ENCODE assay signal across 10 cellular contexts in genomic region chr14:49897414-49897813, GRCh38. TPM values are rescaled to one million over a fixed set of nuclear protein-coding genes. Genes with fewer than 3 reads are reported as not detected.
DNase-seq lines count a peak whose midpoint lies in the region; ATAC-seq, FAIRE-seq and TF ChIP-seq lines count a peak whose summit lies in the region.
"Had no signal": no experiment of that assay in that cellular context is flagged by ENCODE, and none has a peak within 500 bp of the region (broad histone marks: within the 10 kb centered on the region; RNA-seq: fewer than 3 reads in every experiment).

No MANE protein-coding gene starts in this region.

- H3K9me3 ChIP-seq in HCT116 (ENCODE audit: control insufficient read depth in 1 of 2, insufficient read depth in 1 of 2, low read depth in 1 of 2, low read length in 2 of 2) (no peaks in the 10 kb centered on the region), BE2C (no peaks in the 10 kb centered on the region)

- peaks cover 53% of the 10 kb centered on the region for H3K79me2 ChIP-seq in HCT116 (ENCODE audit: insufficient read depth, low read length)

- RAD21 ChIA-PET in HCT116 (lab: Charles Lee; ENCODE audit: low non-redundant PET in 1 of 2, low total read pairs in 2 of 2, uncharacterized antibody in 2 of 2, unreplicated experiment in 2 of 2): no interaction called here

- CTCF ChIA-PET in HCT116 (lab: Charles Lee): no interaction called here

- peak overlapping the region; percentile 28; the same call in 1 of the 2 replicates for H3K27ac ChIP-seq in HCT116 (ENCODE audit: low read depth, low read length)

- no peaks in the 10 kb centered on the region for H3K9me2 ChIP-seq in HCT116 (ENCODE audit: insufficient read depth)

- no peak for TF ChIP-seq POLR2A in HCT116 (IDR thresholded peaks at IDR 0.05; ENCODE audit: borderline replicate concordance, extremely low read depth, insufficient read depth, insufficient read length)

- peak overlapping the region; percentile 33; the same call in 1 of the 2 replicates for H3K4me2 ChIP-seq in HCT116 (ENCODE audit: low read length)

- peaks cover 18% of the 10 kb centered on the region; the same call in 1 of the 2 replicates for H4K20me1 ChIP-seq in HCT116 (ENCODE audit: insufficient read depth)

- POLR2A ChIA-PET in HCT116 (lab: Charles Lee): interaction anchor here (1.0 to 1.2 kb wide), 2 partner anchors 10 to 75 kb away, joined by 3 to 4 read pairs; no protein-coding TSS in a partner anchor

- in situ Hi-C loops in astrocyte of the spinal cord (cut with HindIII; ENCODE audit: low sequenced_read_pairs): no loop called here

- no peak overlapping the region for H3K4me3 ChIP-seq in HCT116 (replicated peaks in 1 of 2; ENCODE audit: low read depth in 1 of 2, low read length in 2 of 2)
- peak overlapping the region; percentile 90 for H3K4me3 ChIP-seq in astrocyte of the spinal cord (ENCODE audit: low read depth, low read length)
- no peak overlapping the region for H3K4me3 ChIP-seq in BE2C (ENCODE audit: low read depth, low read length)

- H3K36me3 Mint-ChIP-seq in naive B cell: peaks cover 20 to 33% of the 10 kb centered on the region in 2 donors

- intact Hi-C loops in HCT116 (cut with micrococcal nuclease): no loop called here

- no peak overlapping the region for H2AFZ ChIP-seq in HCT116 (ENCODE audit: low read depth, low read length, poor library complexity, severe bottlenecking)

- BruUV-seq in HCT116 (replicated peaks; lab: Mats Ljungman, UMichigan): no TSS peak

- H3K27me3 ChIP-seq in HCT116 (ENCODE audit: insufficient read depth, low read length) (no peaks in the 10 kb centered on the region), BE2C (no peaks in the 10 kb centered on the region)

- H3K4me1 ChIP-seq in HCT116 (ENCODE audit: control insufficient read depth in 1 of 2, insufficient read depth in 2 of 2, low read length in 2 of 2): peaks cover 31 to 75% of the 10 kb centered on the region in 2 experiments
- no peaks in the 10 kb centered on the region for H3K4me1 ChIP-seq in BE2C

- TF ChIP-seq RAD21 in HCT116 (IDR thresholded peaks at IDR 0.05; ENCODE audit: low read depth): no peak

- H3K4me3 Mint-ChIP-seq in naive B cell: peak overlapping the region in 7 of 8 donors; percentile 30 to 100 (median 87)

- H3K9me3 Mint-ChIP-seq in naive B cell: no peaks in the 10 kb centered on the region

- peak overlapping the region in 5 of 6 donors; percentile 28 to 88 (median 84) for H3K27ac Mint-ChIP-seq in naive B cell

- TF ChIP-seq CTCF in HCT116 (IDR thresholded peaks at IDR 0.05 in 2 of 3, conservative IDR thresholded peaks at IDR 0.05 in 1 of 3; ENCODE audit: borderline replicate concordance in 1 of 3, insufficient read depth in 1 of 3, low read depth in 2 of 3, low read length in 2 of 3): no peak
- TF ChIP-seq CTCF in astrocyte of the spinal cord (IDR thresholded peaks at IDR 0.05; ENCODE audit: low read depth, low read length): no peak
- no peak for TF ChIP-seq CTCF in BE2C (IDR thresholded peaks at IDR 0.05; ENCODE audit: low read depth, low read length)

- peaks cover 43 to 56% (median 54%) of the 10 kb centered on the region in 3 donors for H3K4me1 Mint-ChIP-seq in naive B cell

- H3K36me3 ChIP-seq in HCT116 (ENCODE audit: control insufficient read depth in 1 of 2, insufficient read depth in 2 of 2, low read length in 2 of 2) (peaks cover 21 to 30% of the 10 kb centered on the region in 2 experiments), BE2C (peaks cover 14% of the 10 kb centered on the region)

- peak; percentile 72 for FAIRE-seq in A204.1 (lab: Jason Lieb, UNC)

- DNase-seq in HCT116 (ENCODE audit: low read depth, low spot score) (no peak), astrocyte of the spinal cord (ENCODE audit: low read depth, low spot score) (no peak), naive B cell (no peak), BE2C (no peak), HK-2 (ENCODE audit: unreplicated experiment) (no peak)
- DNase-seq: DMS79 treated with DMSO at 0.1 percent for 48 hours, NCI-H1092 treated with DMSO at 0.1 percent for 48 hours had no signal

- no peak for ATAC-seq in HCT116
- no peak for ATAC-seq in naive B cell (ENCODE audit: low read depth in 2 of 2)
- no peak for ATAC-seq in GM19463 (IDR thresholded peaks at IDR 0.05; ENCODE audit: unreplicated experiment)
- no peak for ATAC-seq in GM19351 (IDR thresholded peaks at IDR 0.05; ENCODE audit: unreplicated experiment)

- H3K9ac ChIP-seq in HCT116 (ENCODE audit: low read length): 0 out of 2 replicates have a peak overlapping the region, but pooled peaks have one; percentile 10

- H3K27me3 Mint-ChIP-seq in naive B cell: no peaks in the 10 kb centered on the region

TF ChIP-seq in HCT116, 20 proteins besides CTCF, POLR2A, EP300 and RAD21:
- TF ChIP-seq, protein P1, sequence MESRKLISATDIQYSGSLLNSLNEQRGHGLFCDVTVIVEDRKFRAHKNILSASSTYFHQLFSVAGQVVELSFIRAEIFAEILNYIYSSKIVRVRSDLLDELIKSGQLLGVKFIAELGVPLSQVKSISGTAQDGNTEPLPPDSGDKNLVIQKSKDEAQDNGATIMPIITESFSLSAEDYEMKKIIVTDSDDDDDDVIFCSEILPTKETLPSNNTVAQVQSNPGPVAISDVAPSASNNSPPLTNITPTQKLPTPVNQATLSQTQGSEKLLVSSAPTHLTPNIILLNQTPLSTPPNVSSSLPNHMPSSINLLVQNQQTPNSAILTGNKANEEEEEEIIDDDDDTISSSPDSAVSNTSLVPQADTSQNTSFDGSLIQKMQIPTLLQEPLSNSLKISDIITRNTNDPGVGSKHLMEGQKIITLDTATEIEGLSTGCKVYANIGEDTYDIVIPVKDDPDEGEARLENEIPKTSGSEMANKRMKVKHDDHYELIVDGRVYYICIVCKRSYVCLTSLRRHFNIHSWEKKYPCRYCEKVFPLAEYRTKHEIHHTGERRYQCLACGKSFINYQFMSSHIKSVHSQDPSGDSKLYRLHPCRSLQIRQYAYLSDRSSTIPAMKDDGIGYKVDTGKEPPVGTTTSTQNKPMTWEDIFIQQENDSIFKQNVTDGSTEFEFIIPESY (IDR thresholded peaks at IDR 0.05; ENCODE audit: extremely low read depth, insufficient replicate concordance, low read length): no peak
- TF ChIP-seq JUND (IDR thresholded peaks at IDR 0.05) (no peak), YY1 (IDR thresholded peaks at IDR 0.05; ENCODE audit: extremely low read depth, insufficient replicate concordance, low read depth, low read length) (no peak), SIN3A (IDR thresholded peaks at IDR 0.05; ENCODE audit: low read depth) (no peak), EGR1 (IDR thresholded peaks at IDR 0.05; ENCODE audit: low read depth) (no peak), ELF1 (IDR thresholded peaks at IDR 0.05; ENCODE audit: borderline replicate concordance, low read depth) (no peak), SRF (IDR thresholded peaks at IDR 0.05; ENCODE audit: low read depth) (no peak), ZFX (IDR thresholded peaks at IDR 0.05) (no peak), POLR2AphosphoS5 (IDR thresholded peaks at IDR 0.05; ENCODE audit: low read depth, low read length) (no peak), ZNF274 (IDR thresholded peaks at IDR 0.05; ENCODE audit: low read depth, low read length) (no peak), FOSL1 (IDR thresholded peaks at IDR 0.05; ENCODE audit: low read depth) (no peak), EZH2phosphoT487 (IDR thresholded peaks at IDR 0.05; ENCODE audit: borderline replicate concordance) (no peak), TCF7L2 (IDR thresholded peaks at IDR 0.05; ENCODE audit: borderline replicate concordance, extremely low read depth, insufficient read depth, insufficient read length) (no peak), SP1 (IDR thresholded peaks at IDR 0.05; ENCODE audit: low read depth) (no peak)
- TF ChIP-seq, protein P2, sequence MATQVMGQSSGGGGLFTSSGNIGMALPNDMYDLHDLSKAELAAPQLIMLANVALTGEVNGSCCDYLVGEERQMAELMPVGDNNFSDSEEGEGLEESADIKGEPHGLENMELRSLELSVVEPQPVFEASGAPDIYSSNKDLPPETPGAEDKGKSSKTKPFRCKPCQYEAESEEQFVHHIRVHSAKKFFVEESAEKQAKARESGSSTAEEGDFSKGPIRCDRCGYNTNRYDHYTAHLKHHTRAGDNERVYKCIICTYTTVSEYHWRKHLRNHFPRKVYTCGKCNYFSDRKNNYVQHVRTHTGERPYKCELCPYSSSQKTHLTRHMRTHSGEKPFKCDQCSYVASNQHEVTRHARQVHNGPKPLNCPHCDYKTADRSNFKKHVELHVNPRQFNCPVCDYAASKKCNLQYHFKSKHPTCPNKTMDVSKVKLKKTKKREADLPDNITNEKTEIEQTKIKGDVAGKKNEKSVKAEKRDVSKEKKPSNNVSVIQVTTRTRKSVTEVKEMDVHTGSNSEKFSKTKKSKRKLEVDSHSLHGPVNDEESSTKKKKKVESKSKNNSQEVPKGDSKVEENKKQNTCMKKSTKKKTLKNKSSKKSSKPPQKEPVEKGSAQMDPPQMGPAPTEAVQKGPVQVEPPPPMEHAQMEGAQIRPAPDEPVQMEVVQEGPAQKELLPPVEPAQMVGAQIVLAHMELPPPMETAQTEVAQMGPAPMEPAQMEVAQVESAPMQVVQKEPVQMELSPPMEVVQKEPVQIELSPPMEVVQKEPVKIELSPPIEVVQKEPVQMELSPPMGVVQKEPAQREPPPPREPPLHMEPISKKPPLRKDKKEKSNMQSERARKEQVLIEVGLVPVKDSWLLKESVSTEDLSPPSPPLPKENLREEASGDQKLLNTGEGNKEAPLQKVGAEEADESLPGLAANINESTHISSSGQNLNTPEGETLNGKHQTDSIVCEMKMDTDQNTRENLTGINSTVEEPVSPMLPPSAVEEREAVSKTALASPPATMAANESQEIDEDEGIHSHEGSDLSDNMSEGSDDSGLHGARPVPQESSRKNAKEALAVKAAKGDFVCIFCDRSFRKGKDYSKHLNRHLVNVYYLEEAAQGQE (IDR thresholded peaks at IDR 0.05; ENCODE audit: low read depth): no peak
- TF ChIP-seq, protein P3, sequence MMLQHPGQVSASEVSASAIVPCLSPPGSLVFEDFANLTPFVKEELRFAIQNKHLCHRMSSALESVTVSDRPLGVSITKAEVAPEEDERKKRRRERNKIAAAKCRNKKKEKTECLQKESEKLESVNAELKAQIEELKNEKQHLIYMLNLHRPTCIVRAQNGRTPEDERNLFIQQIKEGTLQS (IDR thresholded peaks at IDR 0.05): no peak
- TF ChIP-seq, protein P4, sequence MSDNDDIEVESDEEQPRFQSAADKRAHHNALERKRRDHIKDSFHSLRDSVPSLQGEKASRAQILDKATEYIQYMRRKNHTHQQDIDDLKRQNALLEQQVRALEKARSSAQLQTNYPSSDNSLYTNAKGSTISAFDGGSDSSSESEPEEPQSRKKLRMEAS (IDR thresholded peaks at IDR 0.05): no peak
TF ChIP-seq in HCT116: peak in this region for 0.

RNA-seq across cellular contexts. Expression of gene ARF6, which starts 4.5 kb away (rescaled TPM):
- total RNA-seq in HCT116 (2021; ENCODE audit: unreplicated experiment): 88.8 TPM
- polyA plus RNA-seq in HCT116 (2012): 40.5 and 43.0 TPM in 2 replicates
- polyA plus RNA-seq in naive B cell (ENCODE audit: low read depth in 6 of 6): 100 to 1,000 TPM; 161 to 190 (median 184) TPM
- 34.3 TPM for polyA plus RNA-seq in BE2C (2012; ENCODE audit: insufficient read depth, insufficient read length, low read depth)

RNA-seq across cellular contexts. Expression of gene NEMF, which starts 44.8 kb away (rescaled TPM):
- total RNA-seq in HCT116 (2021; ENCODE audit: unreplicated experiment): 57.7 TPM
- polyA plus RNA-seq in HCT116 (2012): 21.6 and 26.1 TPM in 2 replicates
- polyA plus RNA-seq in naive B cell (ENCODE audit: low read depth in 6 of 6): 10 to 100 TPM; 42.8 to 80.8 (median 50.0) TPM
- 25.0 TPM for polyA plus RNA-seq in BE2C (2012; ENCODE audit: insufficient read depth, insufficient read length, low read depth)
